Comparison of ENCODE assay signal across 25 cellular contexts in genomic region chr2:239663364-239663924, GRCh38.
"Had no signal": no experiment of that assay in that cellular context is flagged by ENCODE, and none has a peak within 500 bp of the region (broad histone marks: within the 10 kb centered on the region; RNA-seq: fewer than 3 reads in every experiment).

No MANE protein-coding gene starts in this region.

- H3K36me3 ChIP-seq: ascending aorta had no signal

- ATAC-seq: activated naive CD4-positive, alpha-beta T cell treated with anti-CD3 and anti-CD28 coated beads, Interleukin-2, amount 50 U/mL, for 72 hours; activated naive CD8-positive, alpha-beta T cell treated with anti-CD3 and anti-CD28 coated beads, Interleukin-2, amount 50 U/mL, for 24 hours; body of pancreas; K562; PC-3; WTC11 had no signal

- DNase-seq: activated CD4-positive, alpha-beta memory T cell treated with anti-CD3 and anti-CD28 coated beads for 36 hours; activated CD4-positive, alpha-beta T cell treated with anti-CD3 and anti-CD28 coated beads for 1 hour; activated CD4-positive, alpha-beta T cell treated with anti-CD3 and anti-CD28 coated beads, Interleukin-2, amount 10 ng/mL, durations not matched to agents 7 days and 5 days; activated effector memory CD4-positive, alpha-beta T cell treated with anti-CD3 and anti-CD28 coated beads, Interleukin-2, amount 50 U/mL, for 16 hours; activated naive CD4-positive, alpha-beta T cell treated with Interleukin-2 at 50 U/mL for 16 hours; activated naive CD8-positive, alpha-beta T cell treated with anti-CD3 and anti-CD28 coated beads, Interleukin-2, amount 50 U/mL, for 24 hours; activated T-cell treated with anti-CD3 and anti-CD28 coated beads, Interleukin-2, amount 50 U/mL, for 24 hours; amniotic stem cell; body of pancreas; Karpas-422; MM.1S; NCI-H1105; NCI-H1436 treated with DMSO at 0.1 percent for 48 hours; NCI-H187; NCI-H2081; NCI-H510A treated with DMSO at 0.1 percent for 48 hours; NCI-H69; PC-3; SHP77 treated with DMSO at 0.1 percent for 48 hours had no signal

- H3K4me1 Mint-ChIP-seq: activated CD4-positive, alpha-beta T cell treated with anti-CD3 and anti-CD28 coated beads, Interleukin-2, amount 10 ng/mL, durations not matched to agents 7 days and 5 days; activated naive CD8-positive, alpha-beta T cell treated with anti-CD3 and anti-CD28 coated beads, Interleukin-2, amount 50 U/mL, for 24 hours had no signal

- H3K4me1 ChIP-seq: ascending aorta, body of pancreas had no signal

- H3K4me3 ChIP-seq: ascending aorta, body of pancreas, K562 had no signal

- H3K27me3 ChIP-seq: ascending aorta, body of pancreas had no signal

- H3K4me3 Mint-ChIP-seq: activated CD4-positive, alpha-beta memory T cell treated with anti-CD3 and anti-CD28 coated beads for 36 hours; activated CD4-positive, alpha-beta T cell treated with anti-CD3 and anti-CD28 coated beads, Interleukin-2, amount 10 ng/mL, durations not matched to agents 7 days and 5 days; activated naive CD8-positive, alpha-beta T cell treated with anti-CD3 and anti-CD28 coated beads, Interleukin-2, amount 50 U/mL, for 24 hours; activated T-cell treated with anti-CD3 and anti-CD28 coated beads, Interleukin-2, amount 50 U/mL, for 24 hours; activated T-helper 1 cell treated with anti-CD3 and anti-CD28 coated beads, Interleukin-12 subunit alpha, Interleukin-12 subunit beta, Interleukin-2, Interleukin-4 antibody, amounts not matched to agents 30 ng/mL and 10 ng/mL and 1 ng/mL, durations not matched to agents 14 hours and 24 hours and 36 hours; T-helper 1 cell treated with Interleukin-12 subunit alpha and Interleukin-12 subunit beta and Interleukin-4 antibody, amounts not matched to agents 30 μg/mL and 1 μg/mL, for 36 hours; WTC11 had no signal

- H3K36me3 Mint-ChIP-seq: activated CD4-positive, alpha-beta memory T cell treated with anti-CD3 and anti-CD28 coated beads for 36 hours; activated naive CD4-positive, alpha-beta T cell treated with anti-CD3 and anti-CD28 coated beads, Interleukin-2, amount 50 U/mL, for 72 hours; WTC11 had no signal

- H3K9me3 ChIP-seq: ascending aorta, body of pancreas had no signal

- H3K27ac ChIP-seq: ascending aorta, body of pancreas had no signal

- H3K27ac Mint-ChIP-seq: activated CD4-positive, alpha-beta memory T cell treated with anti-CD3 and anti-CD28 coated beads for 36 hours; activated CD4-positive, alpha-beta T cell treated with anti-CD3 and anti-CD28 coated beads, Interleukin-2, amount 10 ng/mL, durations not matched to agents 7 days and 5 days; activated naive CD4-positive, alpha-beta T cell treated with anti-CD3 and anti-CD28 coated beads, Interleukin-2, amount 50 U/mL, for 72 hours; activated naive CD8-positive, alpha-beta T cell treated with anti-CD3 and anti-CD28 coated beads, Interleukin-2, amount 50 U/mL, for 24 hours; activated T-cell treated with anti-CD3 and anti-CD28 coated beads, Interleukin-2, amount 50 U/mL, for 24 hours; activated T-helper 1 cell treated with anti-CD3 and anti-CD28 coated beads, Interleukin-12 subunit alpha, Interleukin-12 subunit beta, Interleukin-2, Interleukin-4 antibody, amounts not matched to agents 30 ng/mL and 10 ng/mL and 1 ng/mL, durations not matched to agents 14 hours and 24 hours and 36 hours; T-helper 1 cell treated with Interleukin-12 subunit alpha and Interleukin-12 subunit beta and Interleukin-4 antibody, amounts not matched to agents 30 μg/mL and 1 μg/mL, for 36 hours; WTC11 had no signal

- H3K9me3 Mint-ChIP-seq: activated CD4-positive, alpha-beta memory T cell treated with anti-CD3 and anti-CD28 coated beads for 36 hours; activated CD4-positive, alpha-beta T cell treated with anti-CD3 and anti-CD28 coated beads, Interleukin-2, amount 10 ng/mL, durations not matched to agents 7 days and 5 days; activated naive CD4-positive, alpha-beta T cell treated with anti-CD3 and anti-CD28 coated beads, Interleukin-2, amount 50 U/mL, for 72 hours; activated naive CD8-positive, alpha-beta T cell treated with anti-CD3 and anti-CD28 coated beads, Interleukin-2, amount 50 U/mL, for 24 hours; activated T-cell treated with anti-CD3 and anti-CD28 coated beads, Interleukin-2, amount 50 U/mL, for 24 hours; activated T-helper 1 cell treated with anti-CD3 and anti-CD28 coated beads, Interleukin-12 subunit alpha, Interleukin-12 subunit beta, Interleukin-2, Interleukin-4 antibody, amounts not matched to agents 30 ng/mL and 10 ng/mL and 1 ng/mL, durations not matched to agents 14 hours and 24 hours and 36 hours; T-helper 1 cell treated with Interleukin-12 subunit alpha and Interleukin-12 subunit beta and Interleukin-4 antibody, amounts not matched to agents 30 μg/mL and 1 μg/mL, for 36 hours had no signal
